17 cellular contexts compared by ENCODE assay signal in the genomic region with DNA sequence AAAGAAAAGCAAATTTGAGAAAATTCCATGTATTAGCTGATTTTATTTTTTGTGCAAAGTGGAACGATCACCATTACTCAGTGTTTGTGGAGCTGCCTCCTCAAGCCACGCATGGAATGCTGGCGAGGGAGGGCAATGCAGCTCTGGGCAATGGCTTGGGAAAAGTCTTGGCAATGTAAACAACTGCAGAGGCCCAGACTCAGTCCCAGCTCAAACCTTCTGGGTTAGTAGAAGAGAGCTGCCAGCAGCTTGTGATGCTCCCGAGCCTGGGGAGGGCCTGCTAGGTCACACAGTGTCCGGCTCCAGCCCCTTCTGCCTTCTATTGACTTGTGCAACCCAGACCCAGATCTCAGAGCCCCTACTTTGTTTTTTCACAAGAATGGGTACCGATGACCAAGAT. TPM values are rescaled to one million over a fixed set of nuclear protein-coding genes. Genes with fewer than 3 reads are reported as not detected.
A peak's percentile ranks its signal among the peaks of the same experiment; 100 is the strongest.
DNase-seq lines count a peak whose midpoint lies in the region; TF ChIP-seq lines count a peak whose summit lies in the region.
"Had no signal": no experiment of that assay in that cellular context is flagged by ENCODE, and none has a peak within 500 bp of the region (broad histone marks: within the 10 kb centered on the region; RNA-seq: fewer than 3 reads in every experiment).

No MANE protein-coding gene starts in this region.

- DNase-seq in AG09309 (ENCODE audit: low read depth) (peak; percentile 39), M059J (ENCODE audit: low read depth) (peak; percentile 30), ecto neural progenitor cell (ENCODE audit: low spot score) (peak; percentile 39), DMS153 (lab: John Stamatoyannopoulos, UW) (no peak), iPS-NIHi7 (ENCODE audit: extremely low spot score) (no peak)
- DNase-seq in effector memory CD4-positive, alpha-beta T cell = no peak
- DNase-seq in stimulated activated CD4-positive, alpha-beta T cell treated with anti-CD3 and anti-CD28 coated beads, Interleukin-2, amount 100 ng/mL, for 24 hours = no peak
- DNase-seq: activated CD4-positive, alpha-beta T cell treated with anti-CD3 and anti-CD28 coated beads for 1 hour; mesendoderm; MV-4-11; NCI-H2081; NCI-H774; stimulated activated CD4-positive, alpha-beta T cell treated with anti-CD3 and anti-CD28 coated beads, Interleukin-15, amount 100 ng/mL, for 24 hours; stimulated activated naive CD4-positive, alpha-beta T cell treated with Interleukin-2 at 50 U/mL for 16 hours; uterus had no signal

- H3K4me3 ChIP-seq in AG09309 (ENCODE audit: control insufficient read depth, low read depth, low read length) (no peak overlapping the region), neural cell (ENCODE audit: low read length) (peak overlapping the region; percentile 98)
- H3K4me3 ChIP-seq in effector memory CD4-positive, alpha-beta T cell (ENCODE audit: insufficient read depth, low read depth, low read length, poor library complexity, severe bottlenecking) = no peak overlapping the region
- H3K4me3 ChIP-seq: GM23338, uterus had no signal

- H3F3A ChIP-seq in neural cell (ENCODE audit: insufficient read depth, low read length, poor library complexity, severe bottlenecking) = no peaks in the 10 kb centered on the region

- H4K20me1 ChIP-seq in neural cell (ENCODE audit: insufficient read depth) = no peaks in the 10 kb centered on the region

- TF ChIP-seq RAD21 in neural cell (conservative IDR thresholded peaks at IDR 0.05) = no peak

- H3K9me3 ChIP-seq in neural cell (ENCODE audit: low read length) = no peaks in the 10 kb centered on the region
- H3K9me3 ChIP-seq in effector memory CD4-positive, alpha-beta T cell (ENCODE audit: control insufficient read depth, low read length) = no peaks in the 10 kb centered on the region
- H3K9me3 ChIP-seq: uterus had no signal

- TF ChIP-seq CTCF in AG09309 (IDR thresholded peaks at IDR 0.05; ENCODE audit: control insufficient read depth, insufficient read depth, low read depth, low read length, missing control alignments) (no peak), neural cell (IDR thresholded peaks at IDR 0.05; ENCODE audit: poor library complexity, severe bottlenecking) (no peak)

- no peak overlapping the region for H3K4me2 ChIP-seq in neural cell (ENCODE audit: low read length)
- H3K4me2 ChIP-seq: GM23338 had no signal

- no peak overlapping the region for H2AFZ ChIP-seq in neural cell (ENCODE audit: low read depth, low read length)
- H2AFZ ChIP-seq: GM23338 had no signal

- H3K9ac ChIP-seq in neural cell (ENCODE audit: low read length) = no peak overlapping the region

- H3K9me2 ChIP-seq in neural cell (ENCODE audit: insufficient read depth, low read length) = no peaks in the 10 kb centered on the region

- peaks cover 5% of the 10 kb centered on the region for H3K4me1 ChIP-seq in effector memory CD4-positive, alpha-beta T cell (ENCODE audit: control insufficient read depth, insufficient read depth, low read length, poor library complexity, severe bottlenecking)

- no peak for TF ChIP-seq EP300 in neural cell (conservative IDR thresholded peaks at IDR 0.05; ENCODE audit: poor library complexity, severe bottlenecking)

- no peaks in the 10 kb centered on the region for H3K36me3 ChIP-seq in neural cell (ENCODE audit: insufficient read depth, low read length)
- H3K36me3 ChIP-seq in effector memory CD4-positive, alpha-beta T cell (ENCODE audit: control insufficient read depth, insufficient read depth, low read length) = no peaks in the 10 kb centered on the region
- H3K36me3 ChIP-seq: uterus had no signal

- H3K79me2 ChIP-seq in neural cell (replicated peaks; ENCODE audit: insufficient read depth, low read length) = peaks cover 91% of the 10 kb centered on the region

- H3K27me3 ChIP-seq in neural cell (ENCODE audit: insufficient read depth, low read depth, low read length) = no peaks in the 10 kb centered on the region
- peaks cover 7% of the 10 kb centered on the region for H3K27me3 ChIP-seq in effector memory CD4-positive, alpha-beta T cell (replicated peaks; ENCODE audit: control insufficient read depth, insufficient read depth, low read length, poor library complexity, severe bottlenecking)
- H3K27me3 ChIP-seq: uterus had no signal

- H3K27ac ChIP-seq in neural cell (ENCODE audit: low read length) = no peak overlapping the region
- H3K27ac ChIP-seq in effector memory CD4-positive, alpha-beta T cell (ENCODE audit: insufficient read depth, low read length, poor library complexity, severe bottlenecking) = no peak overlapping the region

TF ChIP-seq in neural cell, 6 proteins besides CTCF, POLR2A, EP300 and RAD21:
- TF ChIP-seq, protein P1, sequence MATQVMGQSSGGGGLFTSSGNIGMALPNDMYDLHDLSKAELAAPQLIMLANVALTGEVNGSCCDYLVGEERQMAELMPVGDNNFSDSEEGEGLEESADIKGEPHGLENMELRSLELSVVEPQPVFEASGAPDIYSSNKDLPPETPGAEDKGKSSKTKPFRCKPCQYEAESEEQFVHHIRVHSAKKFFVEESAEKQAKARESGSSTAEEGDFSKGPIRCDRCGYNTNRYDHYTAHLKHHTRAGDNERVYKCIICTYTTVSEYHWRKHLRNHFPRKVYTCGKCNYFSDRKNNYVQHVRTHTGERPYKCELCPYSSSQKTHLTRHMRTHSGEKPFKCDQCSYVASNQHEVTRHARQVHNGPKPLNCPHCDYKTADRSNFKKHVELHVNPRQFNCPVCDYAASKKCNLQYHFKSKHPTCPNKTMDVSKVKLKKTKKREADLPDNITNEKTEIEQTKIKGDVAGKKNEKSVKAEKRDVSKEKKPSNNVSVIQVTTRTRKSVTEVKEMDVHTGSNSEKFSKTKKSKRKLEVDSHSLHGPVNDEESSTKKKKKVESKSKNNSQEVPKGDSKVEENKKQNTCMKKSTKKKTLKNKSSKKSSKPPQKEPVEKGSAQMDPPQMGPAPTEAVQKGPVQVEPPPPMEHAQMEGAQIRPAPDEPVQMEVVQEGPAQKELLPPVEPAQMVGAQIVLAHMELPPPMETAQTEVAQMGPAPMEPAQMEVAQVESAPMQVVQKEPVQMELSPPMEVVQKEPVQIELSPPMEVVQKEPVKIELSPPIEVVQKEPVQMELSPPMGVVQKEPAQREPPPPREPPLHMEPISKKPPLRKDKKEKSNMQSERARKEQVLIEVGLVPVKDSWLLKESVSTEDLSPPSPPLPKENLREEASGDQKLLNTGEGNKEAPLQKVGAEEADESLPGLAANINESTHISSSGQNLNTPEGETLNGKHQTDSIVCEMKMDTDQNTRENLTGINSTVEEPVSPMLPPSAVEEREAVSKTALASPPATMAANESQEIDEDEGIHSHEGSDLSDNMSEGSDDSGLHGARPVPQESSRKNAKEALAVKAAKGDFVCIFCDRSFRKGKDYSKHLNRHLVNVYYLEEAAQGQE (IDR thresholded peaks at IDR 0.05; ENCODE audit: borderline replicate concordance) = no peak
- no peak for TF ChIP-seq EZH2 (IDR thresholded peaks at IDR 0.05; ENCODE audit: borderline replicate concordance, insufficient read depth, low read length, poor library complexity, severe bottlenecking)
- TF ChIP-seq MXI1 (conservative IDR thresholded peaks at IDR 0.05; ENCODE audit: poor library complexity, severe bottlenecking) = no peak
- no peak for TF ChIP-seq SMC3 (conservative IDR thresholded peaks at IDR 0.05; ENCODE audit: poor library complexity)
- TF ChIP-seq POLR2AphosphoS5 (IDR thresholded peaks at IDR 0.05) = no peak
- no peak for TF ChIP-seq TAF1 (IDR thresholded peaks at IDR 0.05; ENCODE audit: low read depth)
TF ChIP-seq in neural cell: peak in this region for 0.

RNA-seq across cellular contexts. Expression of a gene that starts 4.3 kb away (rescaled TPM):
- total RNA-seq in M059J (2014; rRNA removed; shearing (Covaris generic)) = 0.22 and 1.0 TPM in 2 replicates
- polyA plus RNA-seq in neural cell = 18.7 and 19.1 TPM in 2 replicates
- 33.8 and 46.3 TPM in 2 replicates for polyA minus RNA-seq in neural cell

Comparison
In these comparisons a context has a peak if more than half of its experiments do, and no peak if none do; other contexts are left out.
1. DNase-seq: peak in AG09309 (single experiment), M059J (single experiment) and ecto neural progenitor cell (single experiment); none in effector memory CD4-positive, alpha-beta T cell (0 of 3), stimulated activated CD4-positive, alpha-beta T cell treated with anti-CD3 and anti-CD28 coated beads, Interleukin-2, amount 100 ng/mL, for 24 hours (0 of 2), DMS153 (single experiment) and iPS-NIHi7 (single experiment).